In genomic region chr16:89589241-89589926, GRCh38 we compare ENCODE assay signal across 25 cellular contexts. TPM values are rescaled to one million over a fixed set of nuclear protein-coding genes. Genes with fewer than 3 reads are reported as not detected.
"Had no signal": no experiment of that assay in that cellular context is flagged by ENCODE, and none has a peak within 500 bp of the region (broad histone marks: within the 10 kb centered on the region; RNA-seq: fewer than 3 reads in every experiment).

No MANE protein-coding gene starts in this region.

- H3K9me3 Mint-ChIP-seq: natural killer cell; nephron progenitor cell; neural progenitor cell; stimulated activated naive B cell treated with anti-CD40 and anti-IgM and Interleukin-4, amounts not matched to agents 10 μg/mL and 1 μg/mL and 100 μg/mL, for 72 hours; stimulated activated naive CD8-positive, alpha-beta T cell treated with anti-CD3 and anti-CD28 coated beads, Interleukin-15, Interleukin-2, amounts not matched to agents 100 ng/mL and 50 ng/mL, for 24 hours; type B pancreatic cell had no signal

- H3K36me3 Mint-ChIP-seq: natural killer cell, neural progenitor cell, type B pancreatic cell had no signal

- H3K27ac ChIP-seq: hepatocyte, lower lobe of right lung, neural progenitor cell, ovary, right atrium auricular region, skin epidermis, tibial nerve, uterus had no signal

- ATAC-seq: left lobe of liver; left ventricle myocardium superior; lower lobe of right lung; natural killer cell; stimulated activated naive B cell treated with anti-CD40 and anti-IgM and Interleukin-4, amounts not matched to agents 10 μg/mL and 1 μg/mL and 100 μg/mL, for 72 hours had no signal

- H2AFZ ChIP-seq: hepatocyte, neural progenitor cell had no signal

- H3K9ac ChIP-seq: neural progenitor cell had no signal

- H3K4me1 ChIP-seq: lower lobe of right lung, right atrium auricular region, tibial nerve, uterus had no signal

- H3K36me3 ChIP-seq: lower lobe of right lung, neural progenitor cell, ovary, right atrium auricular region, tibial nerve, uterus had no signal

- H3K4me1 Mint-ChIP-seq: nephron progenitor cell; stimulated activated naive B cell treated with anti-CD40 and anti-IgM and Interleukin-4, amounts not matched to agents 10 μg/mL and 1 μg/mL and 100 μg/mL, for 72 hours had no signal

- H3K4me2 ChIP-seq: hepatocyte, neural progenitor cell had no signal

- H3K4me3 Mint-ChIP-seq: natural killer cell; nephron progenitor cell; neural progenitor cell; stimulated activated naive B cell treated with anti-CD40 and anti-IgM and Interleukin-4, amounts not matched to agents 10 μg/mL and 1 μg/mL and 100 μg/mL, for 72 hours; stimulated activated naive CD8-positive, alpha-beta T cell treated with anti-CD3 and anti-CD28 coated beads, Interleukin-15, Interleukin-2, amounts not matched to agents 100 ng/mL and 50 ng/mL, for 24 hours; type B pancreatic cell had no signal

- H3K27me3 Mint-ChIP-seq: progenitor cell of endocrine pancreas; stimulated activated naive B cell treated with anti-CD40 and anti-IgM and Interleukin-4, amounts not matched to agents 10 μg/mL and 1 μg/mL and 100 μg/mL, for 72 hours; stimulated activated naive CD8-positive, alpha-beta T cell treated with anti-CD3 and anti-CD28 coated beads, Interleukin-15, Interleukin-2, amounts not matched to agents 100 ng/mL and 50 ng/mL, for 24 hours; type B pancreatic cell had no signal

- H3K9me3 ChIP-seq: lower lobe of right lung, ovary, right atrium auricular region, tibial nerve, uterus had no signal

- DNase-seq: islet precursor cell; left ventricle myocardium superior; lower lobe of right lung; mammary epithelial cell; mesenchymal stem cell; natural killer cell; nephron progenitor cell; ovary; stimulated activated CD4-positive, alpha-beta T cell treated with anti-CD3 and anti-CD28 coated beads, Interleukin-12 subunit alpha, Interleukin-12 subunit beta, amount 100 ng/mL, for 4 hours; stimulated activated CD4-positive, alpha-beta T cell treated with anti-CD3 and anti-CD28 coated beads, Interleukin-15, amount 100 ng/mL, for 24 hours; stimulated activated CD4-positive, alpha-beta T cell treated with anti-CD3 and anti-CD28 coated beads, Interleukin-2, amount 100 ng/mL, for 24 hours; stimulated activated CD4-positive, alpha-beta T cell treated with anti-CD3 and anti-CD28 coated beads, Interleukin-4, amount 100 ng/mL, for 1 hour; stimulated activated naive B cell treated with anti-CD40 and anti-IgM and Interleukin-4, amounts not matched to agents 10 μg/mL and 1 μg/mL and 100 μg/mL, for 72 hours; substantia nigra; uterus had no signal

- H3K27me3 ChIP-seq: hepatocyte, neural progenitor cell, ovary, right atrium auricular region, tibial nerve, uterus had no signal

- H3K79me2 ChIP-seq: hepatocyte had no signal

- H3K4me3 ChIP-seq: hepatocyte, lower lobe of right lung, neural progenitor cell, ovary, right atrium auricular region, skin epidermis, tibial nerve, uterus had no signal

- H3K27ac Mint-ChIP-seq: natural killer cell; nephron progenitor cell; neural progenitor cell; progenitor cell of endocrine pancreas; stimulated activated naive B cell treated with anti-CD40 and anti-IgM and Interleukin-4, amounts not matched to agents 10 μg/mL and 1 μg/mL and 100 μg/mL, for 72 hours; stimulated activated naive CD8-positive, alpha-beta T cell treated with anti-CD3 and anti-CD28 coated beads, Interleukin-15, Interleukin-2, amounts not matched to agents 100 ng/mL and 50 ng/mL, for 24 hours; type B pancreatic cell had no signal

RNA-seq across cellular contexts. Expression of gene CPNE7, which starts 13.8 kb away (rescaled TPM):
- total RNA-seq: left ventricle myocardium superior, right atrium auricular region, sciatic nerve had no signal

RNA-seq across cellular contexts. Expression of gene DPEP1, which starts 24.1 kb away (rescaled TPM):
- total RNA-seq: left ventricle myocardium superior, mammary epithelial cell, natural killer cell, sciatic nerve had no signal
- polyA plus RNA-seq: mammary epithelial cell had no signal
